Comparison of ENCODE assay signal across 8 cellular contexts in genomic region chr7:45923290-45923689, GRCh38. TPM values are rescaled to one million over a fixed set of nuclear protein-coding genes. Genes with fewer than 3 reads are reported as not detected.
A peak's percentile ranks its signal among the peaks of the same experiment; 100 is the strongest.
DNase-seq lines count a peak whose midpoint lies in the region; ATAC-seq and TF ChIP-seq lines count a peak whose summit lies in the region.

No MANE protein-coding gene starts in this region.

- peak overlapping the region; percentile 74 for H3K27ac Mint-ChIP-seq in endothelial cell (ENCODE audit: unreplicated experiment)

- no peak overlapping the region for H2BK5ac ChIP-seq in mesendoderm (ENCODE audit: low read length)

- H3K4me3 Mint-ChIP-seq in endothelial cell (ENCODE audit: unreplicated experiment), result peak overlapping the region; percentile 40

- H3K9me3 ChIP-seq in stomach, result no peaks in the 10 kb centered on the region

- no peaks in the 10 kb centered on the region for H3K36me3 Mint-ChIP-seq in endothelial cell (ENCODE audit: low read depth, unreplicated experiment)

- H3K4me2 ChIP-seq in mesendoderm (ENCODE audit: low read length), result no peak overlapping the region

- H2AK5ac ChIP-seq in mesendoderm (ENCODE audit: low read length), result no peak overlapping the region

- ATAC-seq in GM21447 (IDR thresholded peaks at IDR 0.05; ENCODE audit: unreplicated experiment), result peak; percentile 73
- no peak for ATAC-seq in activated CD4-positive, CD25-positive, alpha-beta regulatory T cell treated with anti-CD3 and anti-CD28 coated beads, Interleukin-2, amount 50 U/mL, for 24 hours

- no peak overlapping the region for H3K23ac ChIP-seq in mesendoderm (ENCODE audit: low read length)

- TF ChIP-seq EP300 in stomach (IDR thresholded peaks at IDR 0.05), result no peak

- H3K27me3 ChIP-seq in BJ (ENCODE audit: control insufficient read depth, insufficient read depth, low read length) (no peaks in the 10 kb centered on the region), mesendoderm (ENCODE audit: insufficient read depth, low read length, poor library complexity) (peaks cover 17% of the 10 kb centered on the region), stomach (peaks cover 6 to 48% (median 38%) of the 10 kb centered on the region in 3 donors)

- no peak overlapping the region for H3K18ac ChIP-seq in mesendoderm (ENCODE audit: low read length)

- CTCF ChIA-PET in BJ (lab: Yijun Ruan, JAX), result interaction anchor here (0.7 to 10.5 kb wide), 58 partner anchors 10 to 1262 kb away, joined by 3 to 88 read pairs (median 4); partner anchors contain the start of gene IGFBP1

- no peak overlapping the region for H2BK120ac ChIP-seq in mesendoderm (ENCODE audit: low read depth, low read length)

- H3K27ac ChIP-seq in mesendoderm (ENCODE audit: low read depth, low read length) (no peak overlapping the region), stomach (peak overlapping the region in 1 of 5 donors; percentile 39)

- H3K9me3 Mint-ChIP-seq in endothelial cell (ENCODE audit: unreplicated experiment), result no peaks in the 10 kb centered on the region

- H3K4me3 ChIP-seq in BJ (ENCODE audit: low read depth, low read length) (no peak overlapping the region), mesendoderm (ENCODE audit: low read length) (no peak overlapping the region), stomach (peak overlapping the region in 1 of 4 donors; percentile 56)

- intact Hi-C loops in stomach (cut with DNase I; ENCODE audit: low total_unique reads), result no loop called here

- TF ChIP-seq POLR2A in stomach (IDR thresholded peaks at IDR 0.05), result no peak

- POLR2A ChIA-PET in BJ (lab: Charles Lee), result interaction anchor here (0.7 kb wide), 1 partner anchor 1712 kb away, joined by 3 read pairs; no protein-coding TSS in a partner anchor

- no peak for DNase-seq in BJ (ENCODE audit: low read depth)
- DNase-seq in NCI-H2171 (lab: John Stamatoyannopoulos, UW), result peak; percentile 9
- DNase-seq in activated CD4-positive, alpha-beta T cell treated with anti-CD3 and anti-CD28 coated beads for 48 hours, result peak; percentile 79
- peak; percentile 88 for DNase-seq in endothelial cell (ENCODE audit: low spot score)
- DNase-seq in mesendoderm, result peak; percentile 68
- DNase-seq in stomach, result peak; percentile 74

- no peaks in the 10 kb centered on the region for H3K79me2 ChIP-seq in mesendoderm (ENCODE audit: control insufficient read depth, insufficient read depth, low read length)

- no peak overlapping the region for H2BK15ac ChIP-seq in mesendoderm (replicated peaks; ENCODE audit: low read depth)

- H3K27me3 Mint-ChIP-seq in endothelial cell (ENCODE audit: unreplicated experiment), result peaks cover 22% of the 10 kb centered on the region

- H3K79me1 ChIP-seq in mesendoderm (ENCODE audit: low read length), result no peaks in the 10 kb centered on the region

- peaks cover 36% of the 10 kb centered on the region for H3K4me1 Mint-ChIP-seq in endothelial cell (ENCODE audit: unreplicated experiment)

- H3K4ac ChIP-seq in mesendoderm (ENCODE audit: low read depth, low read length), result no peak overlapping the region

- no peak overlapping the region for H3K56ac ChIP-seq in mesendoderm (ENCODE audit: low read length)

- H3K4me1 ChIP-seq in mesendoderm (ENCODE audit: control insufficient read depth, low read depth, low read length), result peaks cover 2% of the 10 kb centered on the region
- peaks cover 30 to 54% (median 41%) of the 10 kb centered on the region in 4 donors for H3K4me1 ChIP-seq in stomach

- no CpG with 5 or more reads among the region's 9 CpGs for WGBS in mesendoderm (ENCODE audit: extremely low coverage, insufficient coverage, low lambda C conversion rate)
- WGBS in stomach, 5 donors, result 6 to 9% (median 7%) methylated on average over 9 of the region's 9 CpGs

- H3K9ac ChIP-seq in mesendoderm (ENCODE audit: low read length), result no peak overlapping the region

- H4K5ac ChIP-seq in mesendoderm (ENCODE audit: low read length), result no peak overlapping the region

- H4K8ac ChIP-seq in mesendoderm (ENCODE audit: low read depth, low read length), result no peak overlapping the region

- peak; percentile 97 for TF ChIP-seq CTCF in BJ (IDR thresholded peaks at IDR 0.05; ENCODE audit: insufficient read depth, low read depth, low read length)
- TF ChIP-seq CTCF in endothelial cell (IDR thresholded peaks at IDR 0.05; ENCODE audit: unreplicated experiment), result peak; percentile 89
- peak in 5 of 7 experiments; percentile 58 to 87 (median 75) for TF ChIP-seq CTCF in stomach (IDR thresholded peaks at IDR 0.05)

- H3K36me3 ChIP-seq in BJ (ENCODE audit: control insufficient read depth, insufficient read depth, low read length), result no peaks in the 10 kb centered on the region
- H3K36me3 ChIP-seq in mesendoderm (ENCODE audit: control insufficient read depth, insufficient read depth, low read length), result no peaks in the 10 kb centered on the region
- no peaks in the 10 kb centered on the region for H3K36me3 ChIP-seq in stomach

RNA-seq across cellular contexts. Expression of gene IGFBP3, which starts 2.2 kb away (rescaled TPM):
- 3,005 and 3,180 TPM in 2 replicates for polyA plus RNA-seq in BJ (2011; rRNA removed)
- 596 and 863 TPM in 2 replicates for polyA minus RNA-seq in BJ (2011; rRNA and poly(A)+ RNA removed)
- 125 TPM for total RNA-seq in endothelial cell (ENCODE audit: unreplicated experiment)
- 30.4 TPM for polyA plus RNA-seq in mesendoderm (2013, experiment 1 of 2)
- polyA plus RNA-seq in mesendoderm (2013, experiment 2 of 2), result 28.2 TPM
- total RNA-seq in stomach, result 100 to 1,000 TPM in 3 of 5 donors, 10 to 100 TPM in 2; 12.1 to 218 (median 109) TPM
- polyA plus RNA-seq in stomach, result 10 to 100 TPM; 17.9 to 45.4 (median 20.7) TPM

RNA-seq across cellular contexts. Expression of gene IGFBP1, which starts 35.0 kb away (rescaled TPM):
- polyA plus RNA-seq in BJ (2011; rRNA removed) (not detected in 2 replicates), stomach (not detected)
- not detected in 2 replicates for polyA minus RNA-seq in BJ (2011; rRNA and poly(A)+ RNA removed)
- total RNA-seq in endothelial cell (ENCODE audit: unreplicated experiment) (3.0 TPM), stomach (under 1 TPM in 1 of 5 donors, not detected in 4; 0.55 TPM)
- 0.08 TPM for polyA plus RNA-seq in mesendoderm (2013, experiment 1 of 2)
- polyA plus RNA-seq in mesendoderm (2013, experiment 2 of 2), result 0.07 TPM

RNA-seq across cellular contexts. Expression of gene CCDC201, which starts 50.4 kb away (rescaled TPM):
- not detected in 2 replicates for polyA plus RNA-seq in BJ (2011; rRNA removed)
- not detected in 2 replicates for polyA minus RNA-seq in BJ (2011; rRNA and poly(A)+ RNA removed)
- total RNA-seq in endothelial cell (ENCODE audit: unreplicated experiment), result not detected
- not detected for polyA plus RNA-seq in mesendoderm (2013, experiment 1 of 2)
- not detected for polyA plus RNA-seq in mesendoderm (2013, experiment 2 of 2)
- not detected for total RNA-seq in stomach
- polyA plus RNA-seq in stomach, result not detected
